8 cellular contexts compared by ENCODE assay signal in genomic region chr9:33447404-33448158, GRCh38. TPM values are rescaled to one million over a fixed set of nuclear protein-coding genes. Genes with fewer than 3 reads are reported as not detected.
DNase-seq lines count a peak whose midpoint lies in the region; ATAC-seq and TF ChIP-seq lines count a peak whose summit lies in the region.

Gene AQP3, minus strand, starts transcription at chr9:33447593. Its CDS starts 63 bp downstream, at chr9:33447530.

- in situ Hi-C loops in HAP-1 (cut with MboI; ENCODE audit: low sequenced_read_pairs) = no loop called here

- no peaks in the 10 kb centered on the region for H3K36me3 ChIP-seq in HAP-1 (replicated peaks)
- H3K36me3 ChIP-seq in esophagus squamous epithelium = peaks cover 4 to 18% (median 15%) of the 10 kb centered on the region in 3 donors
- H3K36me3 ChIP-seq in naive thymus-derived CD4-positive, alpha-beta T cell (ENCODE audit: control insufficient read depth in 2 of 3, insufficient read depth in 3 of 3, low read length in 3 of 3) = peaks cover 0 to 16% (median 11%) of the 10 kb centered on the region in 3 experiments
- H3K36me3 ChIP-seq in stomach smooth muscle (ENCODE audit: control insufficient read depth in 2 of 2, insufficient read depth in 2 of 2, low read length in 2 of 2) = no peaks in the 10 kb centered on the region

- H3K4me1 Mint-ChIP-seq in Calu3 (ENCODE audit: low read depth, unreplicated experiment) = peaks cover 33% of the 10 kb centered on the region
- peaks cover 27 to 64% (median 49%) of the 10 kb centered on the region in 7 donors for H3K4me1 Mint-ChIP-seq in naive thymus-derived CD4-positive, alpha-beta T cell

- peak within 1 kb of the TSS; percentile 63 for H3K27ac Mint-ChIP-seq in Calu3 (ENCODE audit: unreplicated experiment)
- peak within 1 kb of the TSS; percentile 81 to 97 (median 96) for H3K27ac Mint-ChIP-seq in naive thymus-derived CD4-positive, alpha-beta T cell

- no peaks in the 10 kb centered on the region for H3K27me3 Mint-ChIP-seq in Calu3 (ENCODE audit: unreplicated experiment)
- no peaks in the 10 kb centered on the region for H3K27me3 Mint-ChIP-seq in naive thymus-derived CD4-positive, alpha-beta T cell

- WGBS in esophagus squamous epithelium, 2 donors = 6 to 16% methylated on average over 5 to 9 of the region's 48 CpGs

- TF ChIP-seq CTCF in Calu3 (IDR thresholded peaks at IDR 0.05; ENCODE audit: unreplicated experiment) = no peak
- peak in 5 of 6 experiments; percentile 25 to 45 (median 43) for TF ChIP-seq CTCF in esophagus squamous epithelium (IDR thresholded peaks at IDR 0.05)

- peak; percentile 79 for ATAC-seq in naive thymus-derived CD4-positive, alpha-beta T cell

- CTCF ChIA-PET in Calu3 (lab: Charles Lee) = interaction anchor here (0.6 to 1.6 kb wide), 8 partner anchors 19 to 73 kb away, joined by 3 to 9 read pairs (median 4); no protein-coding TSS in a partner anchor
- CTCF ChIA-PET in naive thymus-derived CD4-positive, alpha-beta T cell (lab: Charles Lee) = interaction anchor here (0.8 to 8.5 kb wide), 9 partner anchors 10 to 160 kb away, joined by 3 to 134 read pairs (median 8); partner anchors contain the start of gene NOL6

- peak within 1 kb of the TSS; percentile 62 for H3K4me3 Mint-ChIP-seq in Calu3 (ENCODE audit: low read depth, unreplicated experiment)
- peak within 1 kb of the TSS; percentile 89 to 98 (median 94) for H3K4me3 Mint-ChIP-seq in naive thymus-derived CD4-positive, alpha-beta T cell

- DNase-seq in Calu3 = peak; percentile 70
- peak; percentile 60 to 86 for DNase-seq in HAP-1 (ENCODE audit: low spot score in 2 of 2)
- DNase-seq in NCI-H69 (lab: John Stamatoyannopoulos, UW) = peak; percentile 92
- peak; percentile 47 for DNase-seq in activated T-cell treated with anti-CD3 and anti-CD28 coated beads for 4 hours
- no peak for DNase-seq in esophagus squamous epithelium (lab: John Stamatoyannopoulos, UW)
- DNase-seq in naive thymus-derived CD4-positive, alpha-beta T cell = peak; percentile 59 to 77 (median 72)
- DNase-seq in cortex of kidney (lab: John Stamatoyannopoulos, UW) = no peak

- peak in 2 of 4 donors; percentile 80 to 81 for TF ChIP-seq POLR2A in esophagus squamous epithelium (IDR thresholded peaks at IDR 0.05)

- peaks cover 12% of the 10 kb centered on the region for H3K4me1 ChIP-seq in HAP-1
- H3K4me1 ChIP-seq in esophagus squamous epithelium = peaks cover 24 to 92% (median 27%) of the 10 kb centered on the region in 3 donors
- H3K4me1 ChIP-seq in naive thymus-derived CD4-positive, alpha-beta T cell (ENCODE audit: control insufficient read depth in 2 of 2, insufficient read depth in 2 of 2, low read length in 2 of 2) = peaks cover 30 to 40% of the 10 kb centered on the region in 2 donors
- H3K4me1 ChIP-seq in stomach smooth muscle (ENCODE audit: control insufficient read depth, insufficient read depth, low read length) = peaks cover 8% of the 10 kb centered on the region

- BruUV-seq in Calu3 (replicated peaks; lab: Mats Ljungman, UMichigan) = no TSS peak

- POLR2A ChIA-PET in naive thymus-derived CD4-positive, alpha-beta T cell (lab: Charles Lee) = interaction anchor here (0.6 to 5.8 kb wide), 17 partner anchors 9 to 160 kb away, joined by 3 to 102 read pairs (median 5); partner anchors contain the start of genes NFX1 and NOL6

- H3K27ac ChIP-seq in esophagus squamous epithelium = peak within 1 kb of the TSS; percentile 87 to 92 (median 92)
- peak within 1 kb of the TSS; percentile 85 for H3K27ac ChIP-seq in naive thymus-derived CD4-positive, alpha-beta T cell (ENCODE audit: low read depth, low read length)
- H3K27ac ChIP-seq in stomach smooth muscle (ENCODE audit: low read length) = no peak within 1 kb of the TSS

- H3K4me3 ChIP-seq in HAP-1 (peak within 1 kb of the TSS; percentile 39), esophagus squamous epithelium (peak within 1 kb of the TSS; percentile 70 to 78 (median 74)), stomach smooth muscle (ENCODE audit: low read length in 2 of 2) (peak within 1 kb of the TSS; percentile 73 to 75)
- peak within 1 kb of the TSS; percentile 86 for H3K4me3 ChIP-seq in naive thymus-derived CD4-positive, alpha-beta T cell (ENCODE audit: low read length)

- intact Hi-C loops in Calu3 (cut with micrococcal nuclease; ENCODE audit: unreplicated experiment) = no loop called here
- intact Hi-C loops in esophagus squamous epithelium (cut with DNase I) = loop anchor here (5.0 kb wide), 1 partner anchor 45 kb away; the partner anchor contains the start of gene AQP7
- intact Hi-C loops in naive thymus-derived CD4-positive, alpha-beta T cell (cut with micrococcal nuclease) = loop anchor here (1.0 kb wide), 5 partner anchors 11 to 157 kb away; partner anchors contain the start of gene NFX1 (in 1 of the 2)

- peak within 1 kb of the TSS; percentile 52 to 66 for H3K9ac ChIP-seq in stomach smooth muscle (ENCODE audit: low read length in 2 of 2)

- H3K9me3 Mint-ChIP-seq in Calu3 (ENCODE audit: low read depth, unreplicated experiment) = no peaks in the 10 kb centered on the region
- H3K9me3 Mint-ChIP-seq in naive thymus-derived CD4-positive, alpha-beta T cell = peaks cover 0 to 2% (median 0%) of the 10 kb centered on the region in 11 donors

- H3K27me3 ChIP-seq in HAP-1 (ENCODE audit: low read depth) (no peaks in the 10 kb centered on the region), esophagus squamous epithelium (no peaks in the 10 kb centered on the region), stomach smooth muscle (ENCODE audit: control insufficient read depth in 1 of 2, insufficient read depth in 2 of 2, low read length in 2 of 2) (no peaks in the 10 kb centered on the region)
- no peaks in the 10 kb centered on the region for H3K27me3 ChIP-seq in naive thymus-derived CD4-positive, alpha-beta T cell (ENCODE audit: control insufficient read depth in 2 of 2, insufficient read depth in 2 of 2, low read length in 2 of 2)

- peaks cover 8% of the 10 kb centered on the region for H3K36me3 Mint-ChIP-seq in Calu3 (ENCODE audit: insufficient read depth, unreplicated experiment)
- H3K36me3 Mint-ChIP-seq in naive thymus-derived CD4-positive, alpha-beta T cell = peaks cover 0 to 19% (median 4%) of the 10 kb centered on the region in 5 donors

- H3K9me3 ChIP-seq in HAP-1 = no peaks in the 10 kb centered on the region
- H3K9me3 ChIP-seq in esophagus squamous epithelium = no peaks in the 10 kb centered on the region
- no peaks in the 10 kb centered on the region for H3K9me3 ChIP-seq in naive thymus-derived CD4-positive, alpha-beta T cell (ENCODE audit: control insufficient read depth in 2 of 3, low read length in 3 of 3)
- H3K9me3 ChIP-seq in stomach smooth muscle (ENCODE audit: control insufficient read depth in 2 of 2, low read length in 2 of 2) = no peaks in the 10 kb centered on the region

RNA-seq across cellular contexts. Expression of gene AQP3, which starts in this region (rescaled TPM):
- 4.6 and 10.4 TPM in 2 replicates for total RNA-seq in Calu3 (2022)
- 1,000 to 10,000 TPM; 1,484 to 2,988 (median 2,291) TPM for total RNA-seq in esophagus squamous epithelium
- total RNA-seq in naive thymus-derived CD4-positive, alpha-beta T cell = 100 to 1,000 TPM in 3 of 5 experiments, 10 to 100 TPM in 2; 53.3 to 173 (median 110) TPM
- 100 to 1,000 TPM; 178 to 252 TPM for polyA plus RNA-seq in naive thymus-derived CD4-positive, alpha-beta T cell

Comparison
In these comparisons a context has a peak if more than half of its experiments do, and no peak if none do; other contexts are left out.
1. DNase-seq: peak in Calu3 (single experiment), HAP-1 (2 of 2), NCI-H69 (single experiment), activated T-cell treated with anti-CD3 and anti-CD28 coated beads for 4 hours (single experiment) and naive thymus-derived CD4-positive, alpha-beta T cell (9 of 9); none in esophagus squamous epithelium (single experiment) and cortex of kidney (single experiment).
2. Peak in every context shown above with its lines, with median percentiles within 50 percentile points of each other: H3K4me3 ChIP-seq.